In the genomic region with DNA sequence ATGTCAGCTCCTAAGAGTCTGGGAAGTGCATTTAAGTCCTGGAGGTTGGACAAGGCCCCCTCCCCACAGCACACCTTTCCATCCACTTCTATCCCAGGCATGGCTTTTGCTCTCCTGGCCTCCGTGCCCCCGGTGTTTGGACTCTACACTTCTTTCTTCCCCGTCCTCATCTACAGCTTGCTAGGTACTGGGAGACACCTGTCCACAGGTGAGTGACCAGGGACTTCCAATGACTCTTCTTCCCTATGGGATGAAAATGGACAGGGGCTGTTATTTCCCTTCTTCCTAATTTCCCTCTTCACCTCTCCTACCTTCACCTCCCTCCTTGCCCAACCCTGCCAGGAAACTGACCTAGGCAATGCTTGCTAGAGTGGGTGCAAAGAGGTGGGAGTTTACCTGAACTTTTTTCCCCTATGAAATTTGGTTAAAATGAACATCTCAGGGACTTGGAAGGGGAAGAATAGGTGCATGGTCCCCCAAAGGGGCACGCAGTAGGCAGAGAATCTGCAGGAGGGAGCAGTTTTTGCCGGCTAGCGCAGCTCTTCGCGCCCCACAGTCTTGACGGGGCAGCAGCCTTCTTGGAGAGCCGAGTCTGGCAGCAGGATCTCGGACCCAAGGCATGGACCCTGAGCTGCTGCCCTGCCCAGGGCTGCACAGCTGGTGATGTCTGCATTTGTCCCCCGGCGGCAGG, we compare ENCODE assay signal across 16 cellular contexts. TPM values are rescaled to one million over a fixed set of nuclear protein-coding genes. Genes with fewer than 3 reads are reported as not detected.
DNase-seq lines count a peak whose midpoint lies in the region; ATAC-seq, FAIRE-seq and TF ChIP-seq lines count a peak whose summit lies in the region.
"Had no signal": no experiment of that assay in that cellular context is flagged by ENCODE, and none has a peak within 500 bp of the region (broad histone marks: within the 10 kb centered on the region; RNA-seq: fewer than 3 reads in every experiment).

No MANE protein-coding gene starts in this region.

- no peak for TF ChIP-seq CTCF in A549 (IDR thresholded peaks at IDR 0.05)
- no peak for TF ChIP-seq CTCF in activated CD8-positive, alpha-beta T cell treated with anti-CD3 and anti-CD28 coated beads for 36 hours (IDR thresholded peaks at IDR 0.05)

- peak overlapping the region; percentile 53; the same call in 2 of the 3 replicates for H3K4me3 ChIP-seq in A549
- no peak overlapping the region for H3K4me3 ChIP-seq in CD4-positive, alpha-beta memory T cell (ENCODE audit: low read length in 2 of 2)
- H3K4me3 ChIP-seq: mucosa of descending colon had no signal

- no peak overlapping the region for H3K27ac ChIP-seq in A549
- no peak overlapping the region for H3K27ac ChIP-seq in CD4-positive, alpha-beta memory T cell (ENCODE audit: low read depth, low read length)
- H3K27ac ChIP-seq: epithelial cell of prostate, sigmoid colon, thoracic aorta had no signal

- H3K9me3 ChIP-seq in A549, result no peaks in the 10 kb centered on the region
- no peaks in the 10 kb centered on the region for H3K9me3 ChIP-seq in CD4-positive, alpha-beta memory T cell (ENCODE audit: control insufficient read depth in 1 of 2, low read length in 2 of 2)
- H3K9me3 ChIP-seq: mucosa of descending colon, sigmoid colon, thoracic aorta had no signal

- no peaks in the 10 kb centered on the region for H3K36me3 Mint-ChIP-seq in CD4-positive, alpha-beta memory T cell
- no peaks in the 10 kb centered on the region for H3K36me3 Mint-ChIP-seq in activated CD8-positive, alpha-beta T cell treated with anti-CD3 and anti-CD28 coated beads for 36 hours (ENCODE audit: low read depth)
- H3K36me3 Mint-ChIP-seq in immature natural killer cell, result peaks cover 0 to 4% (median 0%) of the 10 kb centered on the region in 3 donors

- DNase-seq in A549 (ENCODE audit: low read depth in 1 of 2, low spot score in 1 of 2) (no peak), immature natural killer cell (no peak), NCI-H774 (lab: John Stamatoyannopoulos, UW) (no peak), NCI-H1092 treated with DMSO at 0.1 percent for 48 hours (lab: John Stamatoyannopoulos, UW) (no peak)
- DNase-seq in CD4-positive, alpha-beta memory T cell, result no peak
- DNase-seq in activated CD8-positive, alpha-beta T cell treated with anti-CD3 and anti-CD28 coated beads for 36 hours, result no peak
- DNase-seq: NCI-H1105, NCI-H446 treated with DMSO at 0.1 percent for 48 hours, T-helper 9 cell had no signal

- TF ChIP-seq POLR2A in A549 (IDR thresholded peaks at IDR 0.05; ENCODE audit: low read length), result no peak

- FAIRE-seq in A549 (lab: Jason Lieb, UNC), result no peak
- FAIRE-seq: RCC 7860 had no signal

- intact Hi-C loops in CD4-positive, alpha-beta memory T cell (cut with micrococcal nuclease), result loop anchor here (2.0 kb wide), 1 partner anchor 30 kb away; a partner anchor contains a TSS
- intact Hi-C loops in activated CD8-positive, alpha-beta T cell treated with anti-CD3 and anti-CD28 coated beads for 36 hours (cut with micrococcal nuclease), result no loop called here

- H3K4me1 ChIP-seq in A549, result peaks cover 13% of the 10 kb centered on the region; the same call in 1 of the 3 replicates
- H3K4me1 ChIP-seq in CD4-positive, alpha-beta memory T cell (ENCODE audit: insufficient read depth, low read length), result peaks cover 29% of the 10 kb centered on the region

- peaks cover 66% of the 10 kb centered on the region for H3K27me3 ChIP-seq in CD4-positive, alpha-beta memory T cell (ENCODE audit: insufficient read depth, low read length)

- TF ChIP-seq EP300 in A549 (IDR thresholded peaks at IDR 0.05), result no peak

- peak overlapping the region in 2 of 7 donors; percentile 55 to 60 for H3K27ac Mint-ChIP-seq in CD4-positive, alpha-beta memory T cell
- H3K27ac Mint-ChIP-seq in activated CD8-positive, alpha-beta T cell treated with anti-CD3 and anti-CD28 coated beads for 36 hours, result no peak overlapping the region
- H3K27ac Mint-ChIP-seq in immature natural killer cell, result peak overlapping the region in 2 of 6 donors; percentile 4 to 8

- H3K4me1 Mint-ChIP-seq in CD4-positive, alpha-beta memory T cell, result peaks cover 24 to 32% (median 27%) of the 10 kb centered on the region in 4 donors
- peaks cover 17% of the 10 kb centered on the region for H3K4me1 Mint-ChIP-seq in activated CD8-positive, alpha-beta T cell treated with anti-CD3 and anti-CD28 coated beads for 36 hours (ENCODE audit: low read depth)
- peaks cover 30 to 33% of the 10 kb centered on the region in 2 donors for H3K4me1 Mint-ChIP-seq in immature natural killer cell

- TF ChIP-seq RAD21 in A549 (conservative IDR thresholded peaks at IDR 0.05 in 1 of 2, IDR thresholded peaks at IDR 0.05 in 1 of 2), result no peak

- no peaks in the 10 kb centered on the region for H3K9me3 Mint-ChIP-seq in CD4-positive, alpha-beta memory T cell
- H3K9me3 Mint-ChIP-seq in activated CD8-positive, alpha-beta T cell treated with anti-CD3 and anti-CD28 coated beads for 36 hours, result no peaks in the 10 kb centered on the region
- no peaks in the 10 kb centered on the region for H3K9me3 Mint-ChIP-seq in immature natural killer cell

- H3K27me3 Mint-ChIP-seq in CD4-positive, alpha-beta memory T cell, result peaks cover 69 to 87% of the 10 kb centered on the region in 2 donors
- peaks cover 72% of the 10 kb centered on the region for H3K27me3 Mint-ChIP-seq in activated CD8-positive, alpha-beta T cell treated with anti-CD3 and anti-CD28 coated beads for 36 hours
- H3K27me3 Mint-ChIP-seq in immature natural killer cell (ENCODE audit: low read depth in 3 of 3), result peaks cover 33 to 50% (median 37%) of the 10 kb centered on the region in 3 donors

- CTCF ChIA-PET in A549 (lab: Yijun Ruan, JAX), result interaction anchor here (0.6 to 20.9 kb wide), 23 partner anchors 8 to 142 kb away, joined by 3 to 336 read pairs (median 4); a partner anchor contains a TSS
- CTCF ChIA-PET in CD4-positive, alpha-beta memory T cell (lab: Charles Lee; ENCODE audit: partially characterized antibody), result interaction anchor here (0.7 to 4.1 kb wide), 18 partner anchors 8 to 162 kb away, joined by 3 to 68 read pairs (median 4); a partner anchor contains a TSS
- CTCF ChIA-PET in activated CD8-positive, alpha-beta T cell treated with anti-CD3 and anti-CD28 coated beads for 36 hours (lab: Charles Lee), result interaction anchor here (0.8 to 7.3 kb wide), 24 partner anchors 9 to 165 kb away, joined by 3 to 124 read pairs (median 5); a partner anchor contains a TSS

- H3K4me2 ChIP-seq in A549, result peak overlapping the region; percentile 98

- peak overlapping the region; percentile 63 to 90 (median 76) for H3K4me3 Mint-ChIP-seq in CD4-positive, alpha-beta memory T cell
- H3K4me3 Mint-ChIP-seq in activated CD8-positive, alpha-beta T cell treated with anti-CD3 and anti-CD28 coated beads for 36 hours, result peak overlapping the region; percentile 64
- peak overlapping the region; percentile 66 to 88 (median 83) for H3K4me3 Mint-ChIP-seq in immature natural killer cell

- no peak; a peak in 1 of 6 replicates for ATAC-seq in A549
- ATAC-seq in activated CD8-positive, alpha-beta T cell treated with anti-CD3 and anti-CD28 coated beads for 36 hours, result no peak
- ATAC-seq in GM19023 (IDR thresholded peaks at IDR 0.05; ENCODE audit: unreplicated experiment), result no peak
- no peak for ATAC-seq in GM19397 (IDR thresholded peaks at IDR 0.05; ENCODE audit: unreplicated experiment)

- 72% methylated on average over 13 of the region's 13 CpGs for WGBS in A549 (ENCODE audit: missing lambda C conversion rate)

- POLR2A ChIA-PET in A549 (lab: Yijun Ruan, JAX), result interaction anchor here (1.2 kb wide), 1 partner anchor 97 kb away, joined by 5 read pairs; no protein-coding TSS in a partner anchor
- POLR2A ChIA-PET in CD4-positive, alpha-beta memory T cell (lab: Charles Lee; ENCODE audit: partially characterized antibody), result interaction anchor here (0.9 to 2.5 kb wide), 11 partner anchors 10 to 161 kb away, joined by 3 to 11 read pairs (median 4); a partner anchor contains a TSS
- POLR2A ChIA-PET in activated CD8-positive, alpha-beta T cell treated with anti-CD3 and anti-CD28 coated beads for 36 hours (lab: Charles Lee), result interaction anchor here (0.7 to 2.6 kb wide), 9 partner anchors 9 to 45 kb away, joined by 3 to 13 read pairs (median 4); a partner anchor contains a TSS

- no peaks in the 10 kb centered on the region for H3K36me3 ChIP-seq in CD4-positive, alpha-beta memory T cell (ENCODE audit: insufficient read depth, low read length)

RNA-seq across cellular contexts. Expression of a gene that starts 9.2 kb away (rescaled TPM):
- polyA plus RNA-seq in A549 (2011; rRNA removed) (9.3 and 9.9 TPM in 2 replicates), A549 (2017; fragmentation: RNase III; extraction: RNeasy Plus Mini Kit Qiagen cat#74134 plus additional on column Dnase treatment) (8.0 to 13.8 TPM (median 11.9 TPM) in 3 replicates), immature natural killer cell (under 1 TPM in 1 of 3 donors, not detected in 2; 0.27 TPM)
- 8.2 and 9.6 TPM in 2 replicates for polyA plus RNA-seq in A549 (2012; cell fraction: cytosol; rRNA removed)
- 21.2 and 25.6 TPM in 2 replicates for polyA plus RNA-seq in A549 (2012; cell fraction: nucleus; rRNA removed)
- polyA minus RNA-seq in A549 (2011; rRNA and poly(A)+ RNA removed), result 5.6 and 9.4 TPM in 2 replicates
- under 1 TPM; 0.47 to 0.67 TPM for total RNA-seq in CD4-positive, alpha-beta memory T cell
- polyA plus RNA-seq in CD4-positive, alpha-beta memory T cell, result not detected
- total RNA-seq in activated CD8-positive, alpha-beta T cell treated with anti-CD3 and anti-CD28 coated beads for 36 hours, result 1 to 10 TPM; 1.1 to 1.2 TPM

RNA-seq across cellular contexts. Expression of a gene that starts 12.6 kb away (rescaled TPM):
- polyA plus RNA-seq in A549 (2011; rRNA removed) (25.7 and 27.0 TPM in 2 replicates), A549 (2017; fragmentation: RNase III; extraction: RNeasy Plus Mini Kit Qiagen cat#74134 plus additional on column Dnase treatment) (33.2 to 35.1 TPM (median 33.4 TPM) in 3 replicates), immature natural killer cell (not detected)
- polyA plus RNA-seq in A549 (2012; cell fraction: cytosol; rRNA removed), result 54.1 and 77.8 TPM in 2 replicates
- 109 and 163 TPM in 2 replicates for polyA plus RNA-seq in A549 (2012; cell fraction: nucleus; rRNA removed)
- polyA minus RNA-seq in A549 (2011; rRNA and poly(A)+ RNA removed), result 31.2 and 40.5 TPM in 2 replicates
- total RNA-seq in CD4-positive, alpha-beta memory T cell, result not detected
- not detected for polyA plus RNA-seq in CD4-positive, alpha-beta memory T cell
- 1 to 10 TPM in 1 of 2 experiments, under 1 TPM in 1; 0.61 to 1.4 TPM for total RNA-seq in activated CD8-positive, alpha-beta T cell treated with anti-CD3 and anti-CD28 coated beads for 36 hours

RNA-seq across cellular contexts. Expression of a gene that starts 15.8 kb away (rescaled TPM):
- polyA plus RNA-seq in A549 (2011; rRNA removed) (21.7 and 29.6 TPM in 2 replicates), A549 (2017; fragmentation: RNase III; extraction: RNeasy Plus Mini Kit Qiagen cat#74134 plus additional on column Dnase treatment) (18.1 to 26.2 TPM (median 24.7 TPM) in 3 replicates), immature natural killer cell (10 to 100 TPM in 1 of 3 donors, 1 to 10 TPM in 2; 8.1 to 20.2 (median 9.5) TPM)
- 25.2 and 28.8 TPM in 2 replicates for polyA plus RNA-seq in A549 (2012; cell fraction: cytosol; rRNA removed)
- 113 and 120 TPM in 2 replicates for polyA plus RNA-seq in A549 (2012; cell fraction: nucleus; rRNA removed)
- 17.1 and 17.7 TPM in 2 replicates for polyA minus RNA-seq in A549 (2011; rRNA and poly(A)+ RNA removed)
- 10 to 100 TPM; 33.8 to 37.1 TPM for total RNA-seq in CD4-positive, alpha-beta memory T cell
- 1 to 10 TPM; 4.2 to 6.2 TPM for polyA plus RNA-seq in CD4-positive, alpha-beta memory T cell
- total RNA-seq in activated CD8-positive, alpha-beta T cell treated with anti-CD3 and anti-CD28 coated beads for 36 hours, result 10 to 100 TPM; 13.7 to 15.1 TPM

RNA-seq across cellular contexts. Expression of a gene that starts 29.4 kb away (rescaled TPM):
- polyA plus RNA-seq in A549 (2011; rRNA removed) (60.9 and 62.9 TPM in 2 replicates), A549 (2017; fragmentation: RNase III; extraction: RNeasy Plus Mini Kit Qiagen cat#74134 plus additional on column Dnase treatment) (30.5 to 35.7 TPM (median 35.3 TPM) in 3 replicates), immature natural killer cell (10 to 100 TPM; 33.0 to 61.8 (median 54.1) TPM)
- 22.6 and 29.7 TPM in 2 replicates for polyA plus RNA-seq in A549 (2012; cell fraction: cytosol; rRNA removed)
- polyA plus RNA-seq in A549 (2012; cell fraction: nucleus; rRNA removed), result 17.0 and 22.1 TPM in 2 replicates
- polyA minus RNA-seq in A549 (2011; rRNA and poly(A)+ RNA removed), result 29.9 and 32.3 TPM in 2 replicates
- 10 to 100 TPM; 32.4 to 36.0 TPM for total RNA-seq in CD4-positive, alpha-beta memory T cell
- polyA plus RNA-seq in CD4-positive, alpha-beta memory T cell, result 10 to 100 TPM; 30.4 to 45.0 TPM
- 10 to 100 TPM; 10.7 to 12.3 TPM for total RNA-seq in activated CD8-positive, alpha-beta T cell treated with anti-CD3 and anti-CD28 coated beads for 36 hours

Comparison
In these comparisons a context has a peak if more than half of its experiments do, and no peak if none do; other contexts are left out.
1. RNA of a gene that starts 9.2 kb away (polyA plus RNA-seq): 8.0 to 25.6 TPM in A549; 0.27 TPM in immature natural killer cell and not detected in CD4-positive, alpha-beta memory T cell; every median in the first group is over 4 times any median in the second.
2. RNA of a gene that starts 12.6 kb away (polyA plus RNA-seq): 25.7 to 163 TPM in A549; not detected in CD4-positive, alpha-beta memory T cell and not detected in immature natural killer cell; every median in the first group is over 10 times any median in the second.
3. Peak in every context shown above with its lines, with median percentiles within 50 percentile points of each other: H3K4me3 Mint-ChIP-seq.